ENCODE assay signal across 17 cellular contexts in the genomic region with DNA sequence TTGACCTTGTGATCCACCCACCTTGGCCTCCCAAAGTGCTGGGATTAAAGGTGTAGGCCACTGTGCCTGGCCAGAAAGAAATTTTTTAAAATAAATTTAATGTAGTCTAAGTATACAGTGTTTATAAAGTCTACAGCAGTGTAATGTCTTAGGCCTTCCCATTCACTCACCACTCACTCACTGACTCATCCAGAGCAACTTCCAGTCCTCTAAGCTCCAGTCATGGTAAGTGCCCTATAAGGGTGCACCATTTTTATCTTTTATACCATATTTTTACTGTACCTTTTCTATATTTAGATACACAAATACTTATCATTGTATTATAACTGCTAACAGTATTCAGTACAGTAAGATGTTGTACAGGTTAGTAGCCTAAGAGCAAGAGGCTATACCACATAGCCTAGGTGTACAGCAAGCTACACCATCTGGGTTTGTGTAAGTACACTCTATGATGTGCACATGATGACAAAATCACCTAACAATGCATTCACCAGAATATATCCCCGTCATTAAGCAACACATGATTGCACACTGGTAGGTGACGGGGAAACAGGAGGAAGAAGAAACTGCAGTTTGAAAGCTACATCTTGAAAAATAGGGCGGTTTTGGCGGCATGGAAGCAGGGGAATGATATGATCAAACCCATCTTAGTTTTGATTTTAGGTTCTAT.
DNase-seq lines count a peak whose midpoint lies in the region; ATAC-seq and TF ChIP-seq lines count a peak whose summit lies in the region.
"Had no signal": no experiment of that assay in that cellular context is flagged by ENCODE, and none has a peak within 500 bp of the region (broad histone marks: within the 10 kb centered on the region; RNA-seq: fewer than 3 reads in every experiment).

No MANE protein-coding gene starts in this region.

- 0 out of 2 replicates have a peak overlapping the region, but pooled peaks have one; percentile 5 for H2AK5ac ChIP-seq in IMR-90 (ENCODE audit: low read depth, low read length)

- CTCF ChIA-PET in IMR-90 (lab: Yijun Ruan, JAX): no interaction called here

- in situ Hi-C loops in IMR-90 (cut with MboI; ENCODE audit: low sequenced_read_pairs) (no loop called here), brain microvascular endothelial cell (cut with HindIII; ENCODE audit: low pct_ligation_motif_present, low sequenced_read_pairs) (no loop called here)

- H3K27ac ChIP-seq in IMR-90 (ENCODE audit: insufficient read depth, low read length): 0 out of 2 replicates have a peak overlapping the region, but pooled peaks have one; percentile 32
- H3K27ac ChIP-seq in brain microvascular endothelial cell: peak overlapping the region; percentile 52
- H3K27ac ChIP-seq: coronary artery, thoracic aorta had no signal

- H2BK20ac ChIP-seq in IMR-90 (ENCODE audit: low read depth, low read length): peak overlapping the region; percentile 18; the same call in 1 of the 2 replicates

- no peak overlapping the region for H4K91ac ChIP-seq in IMR-90 (ENCODE audit: insufficient read depth, low read depth, low read length)

- H3K9ac ChIP-seq in IMR-90 (ENCODE audit: low read depth, low read length): no peak overlapping the region

- peaks cover 20% of the 10 kb centered on the region for H3K9me1 ChIP-seq in IMR-90 (ENCODE audit: insufficient read depth, low read length)

- H3K4me2 ChIP-seq in IMR-90 (ENCODE audit: low read depth, low read length): no peak overlapping the region

- WGBS in IMR-90 (ENCODE audit: extremely low coverage in 2 of 2, insufficient read length in 1 of 2), 2 experiments: no CpG with 5 or more reads among the region's 4 CpGs

- peaks cover 27% of the 10 kb centered on the region for H3K36me3 ChIP-seq in IMR-90 (ENCODE audit: control insufficient read depth, insufficient read depth, low read length)
- peaks cover 21% of the 10 kb centered on the region for H3K36me3 ChIP-seq in brain microvascular endothelial cell (replicated peaks)
- H3K36me3 ChIP-seq: thoracic aorta had no signal

- peaks cover 23% of the 10 kb centered on the region for H3K4me1 ChIP-seq in IMR-90 (ENCODE audit: control insufficient read depth, insufficient read depth, low read length)

- dilution Hi-C loops in IMR-90 (cut with HindIII; ENCODE audit: low sequenced_read_pairs, unreplicated experiment): no loop called here

- intact Hi-C loops in IMR-90 (cut with micrococcal nuclease): no loop called here
- intact Hi-C loops in Right ventricle myocardium superior (cut with DNase I): no loop called here
- intact Hi-C loops in Right ventricle myocardium inferior (cut with DNase I): no loop called here

- H3K9me3 ChIP-seq in IMR-90 (ENCODE audit: control insufficient read depth, insufficient read depth, low read length): no peaks in the 10 kb centered on the region
- H3K9me3 ChIP-seq: heart right ventricle, thoracic aorta had no signal

- H2BK120ac ChIP-seq in IMR-90 (ENCODE audit: low read depth, low read length): peak overlapping the region; percentile 24; the same call in 1 of the 2 replicates

- H4K8ac ChIP-seq in IMR-90 (ENCODE audit: low read depth in 2 of 2, low read length in 2 of 2): 0 out of 4 replicates have a peak overlapping the region, but pooled peaks of 1 of the 2 experiments have one; percentile 6

- no peak for TF ChIP-seq RAD21 in IMR-90 (IDR thresholded peaks at IDR 0.05; ENCODE audit: low read length)

- H3K79me1 ChIP-seq in IMR-90 (ENCODE audit: low read depth in 1 of 2, low read length in 2 of 2): peaks cover 31 to 65% of the 10 kb centered on the region in 2 experiments

- H3K4me3 ChIP-seq in IMR-90 (ENCODE audit: insufficient read depth, low read depth, low read length) (no peak overlapping the region), brain microvascular endothelial cell (ENCODE audit: low read depth, low read length) (no peak overlapping the region), fibroblast of villous mesenchyme (ENCODE audit: low read depth, low read length) (no peak overlapping the region), skeletal muscle cell (ENCODE audit: low read depth, low read length) (no peak overlapping the region)
- H3K4me3 ChIP-seq: coronary artery, heart right ventricle, thoracic aorta had no signal

- POLR2A ChIA-PET in IMR-90 (lab: Charles Lee; ENCODE audit: unreplicated experiment): interaction anchor here (0.6 kb wide), 1 partner anchor 14 kb away, joined by 3 read pairs; no protein-coding TSS in a partner anchor

- peaks cover 17% of the 10 kb centered on the region; the same call in 1 of the 2 replicates for H4K20me1 ChIP-seq in IMR-90 (ENCODE audit: insufficient read depth, low read length)

- no peak overlapping the region for H2AFZ ChIP-seq in IMR-90 (replicated peaks; ENCODE audit: low read length, poor library complexity)

- no peak for TF ChIP-seq CTCF in IMR-90 (conservative IDR thresholded peaks at IDR 0.05; ENCODE audit: low read depth, low read length)
- no peak for TF ChIP-seq CTCF in brain microvascular endothelial cell (IDR thresholded peaks at IDR 0.05; ENCODE audit: low read depth, low read length, missing control alignments)
- no peak for TF ChIP-seq CTCF in fibroblast of villous mesenchyme (IDR thresholded peaks at IDR 0.05; ENCODE audit: insufficient read depth, low read depth, low read length)

- DNase-seq in IMR-90 (peak; percentile 94), brain microvascular endothelial cell (peak; percentile 40), fibroblast of villous mesenchyme (ENCODE audit: low read depth) (peak; percentile 71), skeletal muscle cell (ENCODE audit: low read depth) (peak; percentile 68), Right ventricle myocardium superior (no peak), Right ventricle myocardium inferior (ENCODE audit: missing footprints) (no peak)
- DNase-seq: activated CD4-positive, alpha-beta T cell treated with anti-CD3 and anti-CD28 coated beads, Interleukin-2, amount 10 ng/mL, durations not matched to agents 7 days and 5 days; activated naive CD4-positive, alpha-beta T cell; aorta; heart right ventricle; NCI-H1436 treated with DMSO at 0.1 percent for 48 hours; NCI-H82; SW 1271 had no signal

- no peak overlapping the region for H3K56ac ChIP-seq in IMR-90 (ENCODE audit: extremely low read depth, insufficient read depth, low read length)

- no peak overlapping the region for H2BK15ac ChIP-seq in IMR-90 (ENCODE audit: low read depth, low read length)

- H3K14ac ChIP-seq in IMR-90 (replicated peaks; ENCODE audit: low read depth, low read length): peak overlapping the region; percentile 34; the same call in 1 of the 2 replicates

- H3K27me3 ChIP-seq in IMR-90 (ENCODE audit: control insufficient read depth, insufficient read depth, low read length) (no peaks in the 10 kb centered on the region), brain microvascular endothelial cell (replicated peaks) (no peaks in the 10 kb centered on the region)
- H3K27me3 ChIP-seq: heart right ventricle had no signal

- H3K18ac ChIP-seq in IMR-90 (ENCODE audit: low read depth, low read length): no peak overlapping the region

- H2AK9ac ChIP-seq in IMR-90 (replicated peaks; ENCODE audit: low read depth, low read length, poor library complexity): no peak overlapping the region

- peak overlapping the region; percentile 85 for H2BK5ac ChIP-seq in IMR-90 (ENCODE audit: low read depth, low read length, poor library complexity, severe bottlenecking)

- no peak for TF ChIP-seq POLR2A in IMR-90 (IDR thresholded peaks at IDR 0.05; ENCODE audit: low read depth, low read length)

- no peak overlapping the region for H4K5ac ChIP-seq in IMR-90 (ENCODE audit: low read depth, low read length)

- peak overlapping the region; percentile 8; the same call in 1 of the 2 replicates for H3K4ac ChIP-seq in IMR-90 (ENCODE audit: low read depth, low read length)

- peak; percentile 74 for ATAC-seq in IMR-90 (ENCODE audit: low read depth)
- ATAC-seq in Right ventricle myocardium superior (ENCODE audit: poor library complexity): no peak
- ATAC-seq in Right ventricle myocardium inferior: no peak
- no peak for ATAC-seq in GM19035 (IDR thresholded peaks at IDR 0.05; ENCODE audit: unreplicated experiment)
- ATAC-seq: heart right ventricle, Panc1 had no signal

- no TSS peak for BruUV-seq in IMR-90 (replicated peaks; lab: Mats Ljungman, UMichigan)

- H3K23ac ChIP-seq in IMR-90 (ENCODE audit: low read depth, low read length): peak overlapping the region; percentile 8; the same call in 1 of the 2 replicates

TF ChIP-seq in IMR-90, 13 proteins besides CTCF, POLR2A, EP300 and RAD21:
- peak; percentile 13; the same call in 1 of the 2 replicates for TF ChIP-seq FOS (IDR thresholded peaks at IDR 0.05; ENCODE audit: low read depth, low read length)
- no peak for TF ChIP-seq MAFK (IDR thresholded peaks at IDR 0.05; ENCODE audit: low read depth, low read length)
- TF ChIP-seq RCOR1 (IDR thresholded peaks at IDR 0.05; ENCODE audit: insufficient replicate concordance, low read length): no peak
- peak; percentile 96 for TF ChIP-seq CEBPB (IDR thresholded peaks at IDR 0.05; ENCODE audit: low read depth, low read length)

Comparison
In these comparisons a context has a peak if more than half of its experiments do, and no peak if none do; other contexts are left out.
1. DNase-seq: peak in IMR-90 (single experiment), brain microvascular endothelial cell (single experiment), fibroblast of villous mesenchyme (single experiment) and skeletal muscle cell (single experiment); none in Right ventricle myocardium superior (single experiment) and Right ventricle myocardium inferior (single experiment).